25 cellular contexts compared by ENCODE assay signal in the genomic region with DNA sequence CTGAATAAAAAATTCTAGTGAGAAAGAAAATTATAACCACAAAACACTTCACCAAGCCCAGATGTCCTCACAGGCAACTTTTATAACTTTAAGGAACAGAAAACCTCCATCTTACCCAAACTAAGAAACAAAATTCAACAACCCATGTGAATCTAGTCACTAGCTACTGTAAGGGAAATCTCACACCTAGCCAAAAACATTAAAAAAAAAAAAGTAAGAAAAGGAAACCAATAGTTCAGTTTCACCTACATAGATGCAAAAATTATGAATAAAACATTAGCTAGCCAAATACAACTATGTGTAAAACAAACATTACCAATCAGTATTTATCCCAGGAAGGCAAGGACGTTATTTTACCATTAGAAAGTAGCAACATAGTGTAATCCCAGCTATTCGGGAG.
"Had no signal": no experiment of that assay in that cellular context is flagged by ENCODE, and none has a peak within 500 bp of the region (broad histone marks: within the 10 kb centered on the region; RNA-seq: fewer than 3 reads in every experiment).

No MANE protein-coding gene starts in this region.

- H3K27ac Mint-ChIP-seq: activated B cell treated with CpG ODN at 0.5 μM for 24 hours; activated CD8-positive, alpha-beta T cell treated with anti-CD3 and anti-CD28 coated beads for 36 hours; activated naive CD8-positive, alpha-beta T cell; activated T-helper 17 cell treated with anti-CD3 and anti-CD28 coated beads, Interleukin-2, amount 50 U/mL, for 72 hours; effector memory CD8-positive, alpha-beta T cell had no signal

- H3K9me3 ChIP-seq: heart left ventricle had no signal

- H3K27ac ChIP-seq: brain microvascular endothelial cell, heart left ventricle, WERI-Rb-1 had no signal

- ATAC-seq: activated CD4-positive, CD25-positive, alpha-beta regulatory T cell treated with anti-CD3 and anti-CD28 coated beads, Interleukin-2, amount 50 U/mL, for 24 hours; activated CD8-positive, alpha-beta T cell treated with anti-CD3 and anti-CD28 coated beads for 36 hours; activated T-cell treated with anti-CD3 and anti-CD28 coated beads, Interleukin-2, amount 50 U/mL, for 4 hours; activated T-helper 17 cell treated with anti-CD3 and anti-CD28 coated beads, Interleukin-2, amount 50 U/mL, for 72 hours; effector memory CD8-positive, alpha-beta T cell; heart left ventricle had no signal

- H3K9me3 Mint-ChIP-seq: activated B cell treated with CpG ODN at 0.5 μM for 24 hours; activated CD8-positive, alpha-beta T cell treated with anti-CD3 and anti-CD28 coated beads for 36 hours; activated T-cell treated with anti-CD3 and anti-CD28 coated beads, Interleukin-2, amount 50 U/mL, for 4 hours; activated T-helper 17 cell treated with anti-CD3 and anti-CD28 coated beads, Interleukin-2, amount 50 U/mL, for 72 hours; effector memory CD8-positive, alpha-beta T cell had no signal

- DNase-seq: activated B cell treated with CpG ODN at 0.5 μM for 24 hours; activated CD4-positive, alpha-beta T cell treated with anti-CD3 and anti-CD28 coated beads for 48 hours; activated CD4-positive, alpha-beta T cell treated with anti-CD3 and anti-CD28 coated beads, Interleukin-2, amount 50 U/mL, for 1 hour; activated CD4-positive, alpha-beta T cell treated with anti-CD3 and anti-CD28 coated beads, Interleukin-2, amount 50 U/mL, for 48 hours; activated CD8-positive, alpha-beta memory T cell treated with anti-CD3 and anti-CD28 coated beads for 24 hours; activated CD8-positive, alpha-beta T cell treated with anti-CD3 and anti-CD28 coated beads for 36 hours; activated effector memory CD4-positive, alpha-beta T cell treated with Interleukin-2 at 50 U/mL for 16 hours; activated gamma-delta T cell treated with Interleukin-2 at 50 U/mL for 16 hours; activated naive CD4-positive, alpha-beta T cell treated with anti-CD3 and anti-CD28 coated beads, Interleukin-2, amount 50 U/mL, for 16 hours; activated naive CD4-positive, alpha-beta T cell treated with Interleukin-2 at 50 U/mL for 16 hours; activated T-cell treated with anti-CD3 and anti-CD28 coated beads, Interleukin-2, amount 50 U/mL, for 4 hours; amniotic stem cell; anterior cingulate cortex; brain microvascular endothelial cell; cortex of kidney; dermis blood vessel endothelial cell; effector CD4-positive, alpha-beta T cell; effector memory CD8-positive, alpha-beta T cell; foreskin fibroblast; heart left ventricle; T-helper 9 cell; WERI-Rb-1 had no signal

- H3K36me3 ChIP-seq: brain microvascular endothelial cell, heart left ventricle, WERI-Rb-1 had no signal

- H3K4me3 ChIP-seq: heart left ventricle had no signal

- H3K4me3 Mint-ChIP-seq: activated B cell treated with CpG ODN at 0.5 μM for 24 hours; activated CD8-positive, alpha-beta T cell treated with anti-CD3 and anti-CD28 coated beads for 36 hours; activated naive CD8-positive, alpha-beta T cell; activated T-cell treated with anti-CD3 and anti-CD28 coated beads, Interleukin-2, amount 50 U/mL, for 4 hours; activated T-helper 17 cell treated with anti-CD3 and anti-CD28 coated beads, Interleukin-2, amount 50 U/mL, for 72 hours; effector memory CD8-positive, alpha-beta T cell had no signal

- H3K4me1 ChIP-seq: heart left ventricle had no signal

- H3K27me3 Mint-ChIP-seq: activated B cell treated with CpG ODN at 0.5 μM for 24 hours; activated CD8-positive, alpha-beta T cell treated with anti-CD3 and anti-CD28 coated beads for 36 hours; activated naive CD8-positive, alpha-beta T cell; effector memory CD8-positive, alpha-beta T cell had no signal

- H3K27me3 ChIP-seq: brain microvascular endothelial cell had no signal
